25 cellular contexts compared by ENCODE assay signal in genomic region chr3:4643904-4644547, GRCh38.
DNase-seq lines count a peak whose midpoint lies in the region; ATAC-seq, FAIRE-seq and TF ChIP-seq lines count a peak whose summit lies in the region.
"Had no signal": no experiment of that assay in that cellular context is flagged by ENCODE, and none has a peak within 500 bp of the region (broad histone marks: within the 10 kb centered on the region; RNA-seq: fewer than 3 reads in every experiment).

No MANE protein-coding gene starts in this region.

- BruUV-seq in K562 (replicated peaks; lab: Mats Ljungman, UMichigan): no TSS peak

- intact Hi-C loops in K562 (cut with micrococcal nuclease): loop anchor here (5.0 kb wide), 1 partner anchor 47 kb away; no protein-coding TSS in a partner anchor

- 0 out of 2 replicates have a peak, but pooled peaks cover 3% of the 10 kb centered on the region for H4K20me1 ChIP-seq in K562 (replicated peaks; ENCODE audit: control insufficient read depth, insufficient read depth, low read length)
- H4K20me1 ChIP-seq: BLaER1 had no signal

- no peak for TF ChIP-seq CTCF in K562 (IDR thresholded peaks at IDR 0.05 in 2 of 3, conservative IDR thresholded peaks at IDR 0.05 in 1 of 3; ENCODE audit: insufficient read depth in 2 of 3, low read depth in 1 of 3, low read length in 3 of 3)
- no peak for TF ChIP-seq CTCF in nephron progenitor cell (IDR thresholded peaks at IDR 0.05)

- POLR2A ChIA-PET in K562 (lab: Yijun Ruan, JAX): interaction anchor here (0.6 to 1.3 kb wide), 3 partner anchors 151 to 340 kb away, joined by 3 to 5 read pairs (median 3); partner anchors contain the start of gene ITPR1

- in situ Hi-C loops in K562 (cut with MboI): loop anchor here (5.0 kb wide), 1 partner anchor 292 kb away; no protein-coding TSS in a partner anchor

- no peaks in the 10 kb centered on the region for H3K9me1 ChIP-seq in K562 (ENCODE audit: control insufficient read depth, insufficient read depth, low read length)

- H3K36me3 ChIP-seq in K562 (ENCODE audit: control insufficient read depth, insufficient read depth, low read length): peaks cover 13% of the 10 kb centered on the region

- H3K79me2 ChIP-seq in K562 (ENCODE audit: control insufficient read depth, insufficient read depth, low read length): no peaks in the 10 kb centered on the region

- DNase-seq in GM12891 (ENCODE audit: insufficient read length, low spot score) (no peak), NCI-H226 (peak; percentile 10), K562 (ENCODE audit: extremely low read depth in 1 of 4, low spot score in 3 of 4) (peak; percentile 97 to 99 (median 98)), nephron progenitor cell (no peak), glomerular visceral epithelial cell (ENCODE audit: extremely low spot score) (no peak), H4 (ENCODE audit: low spot score) (no peak), T1000 (lab: John Stamatoyannopoulos, UW) (no peak)
- DNase-seq: Calu3, DMS53, EL, GM23248, HCEC 1CT, KG1, NCI-H1092, NCI-H1436 treated with DMSO at 0.1 percent for 48 hours, NCI-H2081, NCI-H2171 treated with DMSO at 0.1 percent for 48 hours, NCI-H510A, NCI-H774, SIG-M5 had no signal

- H3K36me3 Mint-ChIP-seq in nephron progenitor cell (ENCODE audit: low read depth): peaks cover 95% of the 10 kb centered on the region

- CTCF ChIA-PET in K562 (lab: Yijun Ruan, JAX; ENCODE audit: low intra/inter-chr PET ratio): no interaction called here

- H3K9me3 ChIP-seq in K562 (replicated peaks; ENCODE audit: control insufficient read depth, insufficient read depth, low read depth, low read length): no peaks in the 10 kb centered on the region

- ATAC-seq in K562: peak; percentile 99
- ATAC-seq: CD8-positive, alpha-beta T cell; GM12878; SK-N-SH treated with all-trans-retinoic acid at 6 μM for 48 hours had no signal

- H3K27me3 Mint-ChIP-seq in nephron progenitor cell (ENCODE audit: low read depth, poor library complexity): no peaks in the 10 kb centered on the region

- WGBS in K562 (ENCODE audit: insufficient coverage, low coverage, missing lambda C conversion rate): 3% methylated on average over 9 of the region's 9 CpGs

- no peaks in the 10 kb centered on the region for H3K9me3 Mint-ChIP-seq in nephron progenitor cell
- H3K9me3 Mint-ChIP-seq: CD8-positive, alpha-beta T cell had no signal

- H3K27me3 ChIP-seq in K562 (ENCODE audit: control insufficient read depth in 2 of 2, insufficient read depth in 2 of 2, low read length in 2 of 2): no peaks in the 10 kb centered on the region
- H3K27me3 ChIP-seq: BLaER1 had no signal

- H3K4me3 Mint-ChIP-seq in nephron progenitor cell: no peak overlapping the region
- H3K4me3 Mint-ChIP-seq: CD8-positive, alpha-beta T cell had no signal

- TF ChIP-seq RAD21 in K562 (CRISPR knock-in tag; conservative IDR thresholded peaks at IDR 0.05 in 1 of 2, IDR thresholded peaks at IDR 0.05 in 1 of 2): no peak

- H3K4me3 ChIP-seq in K562: no peak overlapping the region
- H3K4me3 ChIP-seq: BLaER1, GM12878, GM23248 had no signal

- TF ChIP-seq EP300 in K562 (IDR thresholded peaks at IDR 0.05; ENCODE audit: low read length): peak; percentile 91

- TF ChIP-seq POLR2A in GM12891 (IDR thresholded peaks at IDR 0.05; ENCODE audit: low read depth, low read length) (no peak), K562 (conservative IDR thresholded peaks at IDR 0.05) (no peak)

- H2AFZ ChIP-seq in K562 (ENCODE audit: low read depth, low read length): peak overlapping the region; percentile 40; the same call in 1 of the 2 replicates
- H2AFZ ChIP-seq: GM23248 had no signal

- H3K27ac Mint-ChIP-seq in nephron progenitor cell: peak overlapping the region; percentile 83
- H3K27ac Mint-ChIP-seq: CD8-positive, alpha-beta T cell had no signal

- peak overlapping the region; percentile 62 for H3K4me2 ChIP-seq in K562 (ENCODE audit: insufficient read depth, low read length)
- H3K4me2 ChIP-seq: BLaER1 had no signal

- peaks cover 21% of the 10 kb centered on the region for H3K4me1 Mint-ChIP-seq in nephron progenitor cell

- FAIRE-seq in GM12891 (lab: Jason Lieb, UNC): peak; percentile 50
- peak; percentile 100 for FAIRE-seq in K562 (lab: Jason Lieb, UNC)
- FAIRE-seq: GM12878, GM18507 had no signal

- peaks cover 3 to 17% of the 10 kb centered on the region in 2 experiments; a peak in 3 of 5 replicates for H3K4me1 ChIP-seq in K562 (replicated peaks in 1 of 2; ENCODE audit: control insufficient read depth in 2 of 2, insufficient read depth in 2 of 2, low read length in 2 of 2)
- H3K4me1 ChIP-seq: BLaER1 had no signal

- H3K9ac ChIP-seq in K562 (ENCODE audit: insufficient read depth in 1 of 2, low read depth in 2 of 2, low read length in 2 of 2): no peak overlapping the region
- H3K9ac ChIP-seq: BLaER1, GM23248 had no signal

- H3K27ac ChIP-seq in K562 (ENCODE audit: extremely low read depth, low read depth, low read length): peak overlapping the region; percentile 4; the same call in 1 of the 3 replicates
- H3K27ac ChIP-seq: BLaER1, GM23248 had no signal

TF ChIP-seq in GM12891, 5 proteins besides CTCF, POLR2A, EP300 and RAD21:
- TF ChIP-seq SPI1 (IDR thresholded peaks at IDR 0.05; ENCODE audit: low read depth, low read length) (no peak), POLR2AphosphoS5 (IDR thresholded peaks at IDR 0.05; ENCODE audit: low read depth, low read length) (no peak), POU2F2 (IDR thresholded peaks at IDR 0.05; ENCODE audit: low read depth, low read length) (no peak), PAX5 (IDR thresholded peaks at IDR 0.05; ENCODE audit: insufficient read depth, low read length, severe bottlenecking) (no peak), TAF1 (IDR thresholded peaks at IDR 0.05; ENCODE audit: low read depth, low read length) (no peak)

TF ChIP-seq in K562, 482 proteins besides CTCF, POLR2A, EP300 and RAD21 (continues in another document):
- TF ChIP-seq ZNF436 (CRISPR knock-in tag; IDR thresholded peaks at IDR 0.05): no peak
- TF ChIP-seq RUNX1 (IDR thresholded peaks at IDR 0.05; ENCODE audit: low read depth): peak; percentile 40; the same call in 1 of the 2 replicates
- no peak for TF ChIP-seq CUX1 (CRISPR knock-in tag; IDR thresholded peaks at IDR 0.05)
- 0 out of 2 replicates have a peak, but pooled peaks have one; percentile 56 for TF ChIP-seq FOXP1 (CRISPR knock-in tag; IDR thresholded peaks at IDR 0.05)
- no peak for TF ChIP-seq KAT2B (IDR thresholded peaks at IDR 0.05; ENCODE audit: low read depth, low read length)
- TF ChIP-seq DPF2 (IDR thresholded peaks at IDR 0.05): peak; percentile 99
- no peak for TF ChIP-seq RFX7 (CRISPR knock-in tag; IDR thresholded peaks at IDR 0.05)
- peak; percentile 70 for TF ChIP-seq JUND (IDR thresholded peaks at IDR 0.05; ENCODE audit: borderline replicate concordance, low read depth, low read length)
- peak; percentile 85; the same call in 2 of the 3 replicates for TF ChIP-seq JUND (tag; IDR thresholded peaks at IDR 0.05; ENCODE audit: borderline replicate concordance, low read depth, low read length)
- TF ChIP-seq GATA2 (CRISPR knock-in tag; IDR thresholded peaks at IDR 0.05): peak; percentile 96
- TF ChIP-seq, protein P1, sequence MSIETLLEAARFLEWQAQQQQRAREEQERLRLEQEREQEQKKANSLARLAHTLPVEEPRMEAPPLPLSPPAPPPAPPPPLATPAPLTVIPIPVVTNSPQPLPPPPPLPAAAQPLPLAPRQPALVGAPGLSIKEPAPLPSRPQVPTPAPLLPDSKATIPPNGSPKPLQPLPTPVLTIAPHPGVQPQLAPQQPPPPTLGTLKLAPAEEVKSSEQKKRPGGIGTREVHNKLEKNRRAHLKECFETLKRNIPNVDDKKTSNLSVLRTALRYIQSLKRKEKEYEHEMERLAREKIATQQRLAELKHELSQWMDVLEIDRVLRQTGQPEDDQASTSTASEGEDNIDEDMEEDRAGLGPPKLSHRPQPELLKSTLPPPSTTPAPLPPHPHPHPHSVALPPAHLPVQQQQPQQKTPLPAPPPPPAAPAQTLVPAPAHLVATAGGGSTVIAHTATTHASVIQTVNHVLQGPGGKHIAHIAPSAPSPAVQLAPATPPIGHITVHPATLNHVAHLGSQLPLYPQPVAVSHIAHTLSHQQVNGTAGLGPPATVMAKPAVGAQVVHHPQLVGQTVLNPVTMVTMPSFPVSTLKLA (conservative IDR thresholded peaks at IDR 0.05): peak; percentile 39 to 86; a peak in 3 of 4 replicates
- TF ChIP-seq TBP (optimal IDR thresholded peaks at IDR 0.05; ENCODE audit: low read depth, low read length): peak; percentile 52
- TF ChIP-seq GABPB1 (CRISPR knock-in tag; IDR thresholded peaks at IDR 0.05): peak; percentile 54; the same call in 1 of the 2 replicates

Comparison
In these comparisons a context has a peak if more than half of its experiments do, and no peak if none do; other contexts are left out.
1. DNase-seq: peak in NCI-H226 (single experiment) and K562 (4 of 4); none in GM12891 (single experiment), nephron progenitor cell (single experiment), glomerular visceral epithelial cell (single experiment), H4 (single experiment) and T1000 (single experiment).